In the genomic region with DNA sequence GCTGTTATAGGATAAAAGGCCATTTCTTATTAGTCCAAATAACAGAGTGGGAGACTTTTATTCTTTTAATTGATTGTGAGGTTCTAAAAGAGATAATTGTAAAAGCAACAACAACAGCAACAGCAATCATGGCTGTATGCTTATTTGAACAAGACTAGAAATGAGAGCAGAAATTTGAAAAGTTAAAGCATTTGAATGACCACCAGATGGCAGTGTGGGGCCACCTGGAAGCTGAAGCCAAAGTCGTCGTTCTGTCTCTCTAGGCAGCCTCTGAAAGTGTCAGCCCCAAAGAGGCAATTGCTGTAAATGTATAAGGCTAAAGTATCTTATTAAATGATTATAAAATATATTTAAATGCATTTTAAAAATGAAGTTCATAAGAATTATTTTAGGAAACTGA, we compare ENCODE assay signal across 1 cellular context.
TF ChIP-seq lines count a peak whose summit lies in the region.

No MANE protein-coding gene starts in this region.

TF ChIP-seq in endothelial cell of umbilical vein, 7 proteins besides CTCF, POLR2A, EP300 and RAD21 (continued from another document):
- TF ChIP-seq MAX (IDR thresholded peaks at IDR 0.05; ENCODE audit: insufficient read depth, insufficient read length), result no peak
- no peak for TF ChIP-seq POLR2AphosphoS5 (IDR thresholded peaks at IDR 0.05; ENCODE audit: insufficient read depth, low read depth, low read length)
